In the genomic region with DNA sequence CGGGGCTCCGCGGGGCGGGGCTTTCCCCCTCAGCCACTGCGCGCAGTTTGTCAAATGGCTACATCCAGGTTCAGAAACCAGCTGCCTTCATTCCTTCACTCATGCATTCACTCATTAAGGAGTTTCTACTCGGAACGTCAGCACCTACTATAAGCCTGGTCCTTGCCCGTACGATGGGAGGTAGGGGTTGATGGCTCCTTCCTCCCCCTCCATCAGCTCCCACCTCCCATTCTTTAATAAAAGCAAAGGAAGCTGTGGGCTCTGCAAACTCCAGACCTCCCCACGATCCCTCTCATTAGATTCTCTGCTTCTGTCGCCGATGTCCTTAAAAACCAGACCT, we compare ENCODE assay signal across 7 cellular contexts. TPM values are rescaled to one million over a fixed set of nuclear protein-coding genes. Genes with fewer than 3 reads are reported as not detected.
DNase-seq lines count a peak whose midpoint lies in the region; ATAC-seq and TF ChIP-seq lines count a peak whose summit lies in the region.

No MANE protein-coding gene starts in this region.

- CTCF ChIA-PET in WTC11 (lab: Charles Lee), result interaction anchor here (0.8 to 4.3 kb wide), 15 partner anchors 10 to 376 kb away, joined by 3 to 56 read pairs (median 4); a partner anchor contains a TSS

- TF ChIP-seq EP300 in gastroesophageal sphincter (IDR thresholded peaks at IDR 0.05), result no peak

- H3K4me1 Mint-ChIP-seq in GM23338 (peaks cover 26% of the 10 kb centered on the region), WTC11 (peaks cover 24% of the 10 kb centered on the region)

- no peaks in the 10 kb centered on the region for H3K9me3 Mint-ChIP-seq in GM23338
- peaks cover 6% of the 10 kb centered on the region for H3K9me3 Mint-ChIP-seq in WTC11

- H3K4me3 ChIP-seq in GM23338, result peak overlapping the region; percentile 69
- peak overlapping the region; percentile 21 to 57 for H3K4me3 ChIP-seq in gastroesophageal sphincter
- peak overlapping the region; percentile 32 to 63 (median 57) for H3K4me3 ChIP-seq in skeletal muscle tissue (ENCODE audit: low read length in 3 of 3)

- no peak overlapping the region for H3K27ac ChIP-seq in GM23338 (ENCODE audit: low read depth)
- no peak overlapping the region for H3K27ac ChIP-seq in gastroesophageal sphincter
- no peak overlapping the region for H3K27ac ChIP-seq in skeletal muscle tissue (ENCODE audit: low read depth, low read length)

- 0% methylated on average over 7 of the region's 13 CpGs; no CpG with 5 or more reads in 1 of the 2 donors for WGBS in gastroesophageal sphincter (ENCODE audit: low coverage in 1 of 2), 2 donors

- no peak overlapping the region for H3K27ac Mint-ChIP-seq in GM23338
- no peak overlapping the region for H3K27ac Mint-ChIP-seq in WTC11

- no peak overlapping the region for H3K9ac ChIP-seq in skeletal muscle tissue (ENCODE audit: low read depth in 1 of 3, low read length in 3 of 3)

- H3K36me3 Mint-ChIP-seq in GM23338 (ENCODE audit: low read depth), result no peaks in the 10 kb centered on the region; the same call in 2 of the 3 replicates
- H3K36me3 Mint-ChIP-seq in WTC11, result no peaks in the 10 kb centered on the region

- POLR2A ChIA-PET in WTC11 (lab: Charles Lee), result interaction anchor here (0.7 to 1.4 kb wide), 4 partner anchors 10 to 127 kb away, joined by 3 to 4 read pairs (median 4); a partner anchor contains a TSS

- peak overlapping the region; percentile 88 for H3K4me2 ChIP-seq in GM23338

- TF ChIP-seq POLR2A in gastroesophageal sphincter (IDR thresholded peaks at IDR 0.05), result no peak

- ATAC-seq in GM23338 (no peak), WTC11 (no peak), gastroesophageal sphincter (no peak), GM19467 (IDR thresholded peaks at IDR 0.05; ENCODE audit: unreplicated experiment) (no peak)

- TF ChIP-seq CTCF in GM23338 (conservative IDR thresholded peaks at IDR 0.05; ENCODE audit: low read depth in 2 of 2) (no peak), WTC11 (IDR thresholded peaks at IDR 0.05) (no peak), gastroesophageal sphincter (IDR thresholded peaks at IDR 0.05) (no peak)

- 0 out of 2 replicates have a peak, but pooled peaks cover 5% of the 10 kb centered on the region for H3F3A ChIP-seq in GM23338 (replicated peaks; ENCODE audit: low read depth)

- H3K79me2 ChIP-seq in GM23338 (replicated peaks; ENCODE audit: insufficient read depth), result no peaks in the 10 kb centered on the region

- DNase-seq in GM23338 (ENCODE audit: low spot score) (no peak), WTC11 (ENCODE audit: low spot score) (no peak), 8988T (no peak), GM19240 (ENCODE audit: insufficient read length, low spot score) (no peak)

- 0 out of 2 replicates have a peak, but pooled peaks cover 10% of the 10 kb centered on the region for H3K9me2 ChIP-seq in GM23338 (ENCODE audit: insufficient read depth)

- H3K9me3 ChIP-seq in gastroesophageal sphincter (no peaks in the 10 kb centered on the region), skeletal muscle tissue (ENCODE audit: control insufficient read depth in 3 of 3, low read length in 3 of 3) (no peaks in the 10 kb centered on the region)

- H3K36me3 ChIP-seq in GM23338 (ENCODE audit: insufficient read depth), result no peaks in the 10 kb centered on the region
- no peaks in the 10 kb centered on the region for H3K36me3 ChIP-seq in gastroesophageal sphincter
- no peaks in the 10 kb centered on the region for H3K36me3 ChIP-seq in skeletal muscle tissue (ENCODE audit: control insufficient read depth in 3 of 3, insufficient read depth in 3 of 3, low read length in 3 of 3)

- H3K4me3 Mint-ChIP-seq in GM23338 (peak overlapping the region; percentile 62), WTC11 (peak overlapping the region; percentile 61)

- H2AFZ ChIP-seq in GM23338, result peak overlapping the region; percentile 88

- no peaks in the 10 kb centered on the region for H4K20me1 ChIP-seq in GM23338 (replicated peaks; ENCODE audit: insufficient read depth)

- peaks cover 27% of the 10 kb centered on the region for H3K27me3 Mint-ChIP-seq in GM23338 (ENCODE audit: insufficient read depth, low read depth, poor library complexity)
- peaks cover 76% of the 10 kb centered on the region for H3K27me3 Mint-ChIP-seq in WTC11 (ENCODE audit: low read depth)

- H3K4me1 ChIP-seq in GM23338 (ENCODE audit: insufficient read depth) (peaks cover 14% of the 10 kb centered on the region), gastroesophageal sphincter (peaks cover 0 to 19% (median 8%) of the 10 kb centered on the region in 3 donors), skeletal muscle tissue (ENCODE audit: control insufficient read depth in 3 of 3, insufficient read depth in 3 of 3, low read length in 3 of 3) (peaks cover 4 to 11% (median 10%) of the 10 kb centered on the region in 3 donors)

- peaks cover 62% of the 10 kb centered on the region for H3K27me3 ChIP-seq in GM23338 (ENCODE audit: insufficient read depth)
- no peaks in the 10 kb centered on the region for H3K27me3 ChIP-seq in gastroesophageal sphincter
- H3K27me3 ChIP-seq in skeletal muscle tissue (ENCODE audit: control insufficient read depth in 3 of 3, insufficient read depth in 3 of 3, low read length in 3 of 3), result peaks cover 4 to 11% (median 5%) of the 10 kb centered on the region in 3 donors

TF ChIP-seq in GM23338, 12 proteins besides CTCF, POLR2A, EP300 and RAD21 (continues in another document):
- no peak for TF ChIP-seq CREB1 (CRISPR knock-in tag; IDR thresholded peaks at IDR 0.05; ENCODE audit: low read depth)
- no peak for TF ChIP-seq EZH2 (IDR thresholded peaks at IDR 0.05; ENCODE audit: low read depth, unreplicated experiment)
- TF ChIP-seq EZH2phosphoT487 (IDR thresholded peaks at IDR 0.05; ENCODE audit: unreplicated experiment), result no peak

TF ChIP-seq in WTC11, 78 proteins besides CTCF, POLR2A, EP300 and RAD21 (continues in another document):
- no peak for TF ChIP-seq ZNF138 (CRISPR knock-in tag; conservative IDR thresholded peaks at IDR 0.05)
- TF ChIP-seq ZNF317 (CRISPR knock-in tag; IDR thresholded peaks at IDR 0.05; ENCODE audit: borderline replicate concordance, low read depth), result no peak
- TF ChIP-seq, protein P1, sequence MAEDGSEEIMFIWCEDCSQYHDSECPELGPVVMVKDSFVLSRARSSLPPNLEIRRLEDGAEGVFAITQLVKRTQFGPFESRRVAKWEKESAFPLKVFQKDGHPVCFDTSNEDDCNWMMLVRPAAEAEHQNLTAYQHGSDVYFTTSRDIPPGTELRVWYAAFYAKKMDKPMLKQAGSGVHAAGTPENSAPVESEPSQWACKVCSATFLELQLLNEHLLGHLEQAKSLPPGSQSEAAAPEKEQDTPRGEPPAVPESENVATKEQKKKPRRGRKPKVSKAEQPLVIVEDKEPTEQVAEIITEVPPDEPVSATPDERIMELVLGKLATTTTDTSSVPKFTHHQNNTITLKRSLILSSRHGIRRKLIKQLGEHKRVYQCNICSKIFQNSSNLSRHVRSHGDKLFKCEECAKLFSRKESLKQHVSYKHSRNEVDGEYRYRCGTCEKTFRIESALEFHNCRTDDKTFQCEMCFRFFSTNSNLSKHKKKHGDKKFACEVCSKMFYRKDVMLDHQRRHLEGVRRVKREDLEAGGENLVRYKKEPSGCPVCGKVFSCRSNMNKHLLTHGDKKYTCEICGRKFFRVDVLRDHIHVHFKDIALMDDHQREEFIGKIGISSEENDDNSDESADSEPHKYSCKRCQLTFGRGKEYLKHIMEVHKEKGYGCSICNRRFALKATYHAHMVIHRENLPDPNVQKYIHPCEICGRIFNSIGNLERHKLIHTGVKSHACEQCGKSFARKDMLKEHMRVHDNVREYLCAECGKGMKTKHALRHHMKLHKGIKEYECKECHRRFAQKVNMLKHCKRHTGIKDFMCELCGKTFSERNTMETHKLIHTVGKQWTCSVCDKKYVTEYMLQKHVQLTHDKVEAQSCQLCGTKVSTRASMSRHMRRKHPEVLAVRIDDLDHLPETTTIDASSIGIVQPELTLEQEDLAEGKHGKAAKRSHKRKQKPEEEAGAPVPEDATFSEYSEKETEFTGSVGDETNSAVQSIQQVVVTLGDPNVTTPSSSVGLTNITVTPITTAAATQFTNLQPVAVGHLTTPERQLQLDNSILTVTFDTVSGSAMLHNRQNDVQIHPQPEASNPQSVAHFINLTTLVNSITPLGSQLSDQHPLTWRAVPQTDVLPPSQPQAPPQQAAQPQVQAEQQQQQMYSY (CRISPR knock-in tag; IDR thresholded peaks at IDR 0.05), result no peak
- TF ChIP-seq TP53 (CRISPR knock-in tag; IDR thresholded peaks at IDR 0.05), result no peak
- TF ChIP-seq CREM (CRISPR knock-in tag; IDR thresholded peaks at IDR 0.05), result no peak
- TF ChIP-seq, protein P2, sequence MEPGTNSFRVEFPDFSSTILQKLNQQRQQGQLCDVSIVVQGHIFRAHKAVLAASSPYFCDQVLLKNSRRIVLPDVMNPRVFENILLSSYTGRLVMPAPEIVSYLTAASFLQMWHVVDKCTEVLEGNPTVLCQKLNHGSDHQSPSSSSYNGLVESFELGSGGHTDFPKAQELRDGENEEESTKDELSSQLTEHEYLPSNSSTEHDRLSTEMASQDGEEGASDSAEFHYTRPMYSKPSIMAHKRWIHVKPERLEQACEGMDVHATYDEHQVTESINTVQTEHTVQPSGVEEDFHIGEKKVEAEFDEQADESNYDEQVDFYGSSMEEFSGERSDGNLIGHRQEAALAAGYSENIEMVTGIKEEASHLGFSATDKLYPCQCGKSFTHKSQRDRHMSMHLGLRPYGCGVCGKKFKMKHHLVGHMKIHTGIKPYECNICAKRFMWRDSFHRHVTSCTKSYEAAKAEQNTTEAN (CRISPR knock-in tag; IDR thresholded peaks at IDR 0.05), result no peak
- no peak for TF ChIP-seq EMX1 (CRISPR knock-in tag; IDR thresholded peaks at IDR 0.05)
- TF ChIP-seq, protein P3, sequence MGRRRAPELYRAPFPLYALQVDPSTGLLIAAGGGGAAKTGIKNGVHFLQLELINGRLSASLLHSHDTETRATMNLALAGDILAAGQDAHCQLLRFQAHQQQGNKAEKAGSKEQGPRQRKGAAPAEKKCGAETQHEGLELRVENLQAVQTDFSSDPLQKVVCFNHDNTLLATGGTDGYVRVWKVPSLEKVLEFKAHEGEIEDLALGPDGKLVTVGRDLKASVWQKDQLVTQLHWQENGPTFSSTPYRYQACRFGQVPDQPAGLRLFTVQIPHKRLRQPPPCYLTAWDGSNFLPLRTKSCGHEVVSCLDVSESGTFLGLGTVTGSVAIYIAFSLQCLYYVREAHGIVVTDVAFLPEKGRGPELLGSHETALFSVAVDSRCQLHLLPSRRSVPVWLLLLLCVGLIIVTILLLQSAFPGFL (CRISPR knock-in tag; IDR thresholded peaks at IDR 0.05; ENCODE audit: borderline replicate concordance), result no peak

RNA-seq across cellular contexts. Expression of a gene that starts 0.3 kb away (rescaled TPM):
- total RNA-seq in GM23338 (2014; rRNA removed; shearing (Covaris generic)), result 1.6 and 2.1 TPM in 2 replicates
- 1.7 and 2.3 TPM in 2 replicates for polyA plus RNA-seq in GM23338 (2016; fragmentation: Nextera tagmentation; extraction: Ambion mirVana)
- total RNA-seq in WTC11 (2021) (2.3 to 2.9 TPM (median 2.6 TPM) in 3 replicates), gastroesophageal sphincter (1 to 10 TPM in 3 of 4 donors, under 1 TPM in 1; 0.96 to 3.3 (median 2.3) TPM), skeletal muscle tissue (1.6 TPM)

RNA-seq across cellular contexts. Expression of a gene that starts 7.0 kb away (rescaled TPM):
- 0.27 TPM in 1 of 2 replicates, not detected in the other for total RNA-seq in GM23338 (2014; rRNA removed; shearing (Covaris generic))
- 0.10 TPM in 1 of 2 replicates, not detected in the other for polyA plus RNA-seq in GM23338 (2016; fragmentation: Nextera tagmentation; extraction: Ambion mirVana)
- 0.16 to 0.31 TPM (median 0.16 TPM) in 3 replicates for total RNA-seq in WTC11 (2021)
- 10 to 100 TPM in 1 of 4 donors, 1 to 10 TPM in 3; 4.8 to 10.3 (median 6.5) TPM for total RNA-seq in gastroesophageal sphincter
- 1.0 TPM for total RNA-seq in skeletal muscle tissue
